Comparison of ENCODE assay signal across 22 cellular contexts in genomic region chr16:54143410-54143809, GRCh38.
"Had no signal": no experiment of that assay in that cellular context is flagged by ENCODE, and none has a peak within 500 bp of the region (broad histone marks: within the 10 kb centered on the region; RNA-seq: fewer than 3 reads in every experiment).

No MANE protein-coding gene starts in this region.

- H3K36me3 ChIP-seq: esophagus squamous epithelium, lower lobe of right lung, neural progenitor cell, prostate gland, right atrium auricular region, sigmoid colon, thyroid gland, vagina had no signal

- H3K4me3 ChIP-seq: esophagus squamous epithelium, lower lobe of right lung, neural progenitor cell, prostate gland, right atrium auricular region, sigmoid colon, thyroid gland, vagina had no signal

- DNase-seq: cerebellar nuclear complex; effector CD8-positive, alpha-beta T cell; esophagus squamous epithelium; hypothalamus; left ventricle myocardium superior; lower lobe of right lung; natural killer cell; nucleus accumbens; sigmoid colon; stimulated activated CD4-positive, alpha-beta T cell treated with anti-CD3 and anti-CD28 coated beads, Interleukin-2, amount 100 ng/mL, for 24 hours; stimulated activated CD4-positive, alpha-beta T cell treated with anti-CD3 and anti-CD28 coated beads, Interleukin-4, amount 100 ng/mL, for 24 hours; stimulated activated naive CD4-positive, alpha-beta T cell treated with Interleukin-2 at 50 U/mL for 16 hours; thyroid gland had no signal

- FAIRE-seq: colon, endothelial cell of umbilical vein, keratinocyte had no signal

- H3K27ac ChIP-seq: esophagus squamous epithelium, lower lobe of right lung, neural progenitor cell, prostate gland, right atrium auricular region, sigmoid colon, thyroid gland, vagina had no signal

- H3K4me2 ChIP-seq: neural progenitor cell had no signal

- H3K27ac Mint-ChIP-seq: dendritic cell treated with granulocyte-macrophage colony-stimulating factor and Interleukin-4, amounts not matched to agents 40 ng/mL and 50 ng/mL, for 4 days; natural killer cell; neural progenitor cell; stimulated activated effector memory CD8-positive, alpha-beta T cell treated with anti-CD3 and anti-CD28 coated beads, Interleukin-12 subunit alpha, Interleukin-12 subunit beta, amount 100 ng/mL, for 72 hours had no signal

- H2AFZ ChIP-seq: neural progenitor cell had no signal

- H3K4me3 Mint-ChIP-seq: dendritic cell treated with granulocyte-macrophage colony-stimulating factor and Interleukin-4, amounts not matched to agents 40 ng/mL and 50 ng/mL, for 4 days; natural killer cell; neural progenitor cell; stimulated activated effector memory CD8-positive, alpha-beta T cell treated with anti-CD3 and anti-CD28 coated beads, Interleukin-12 subunit alpha, Interleukin-12 subunit beta, amount 100 ng/mL, for 72 hours had no signal

- ATAC-seq: left ventricle myocardium superior; lower lobe of right lung; natural killer cell; stimulated activated effector memory CD8-positive, alpha-beta T cell treated with anti-CD3 and anti-CD28 coated beads, Interleukin-12 subunit alpha, Interleukin-12 subunit beta, amount 100 ng/mL, for 72 hours had no signal

- H3K9me3 Mint-ChIP-seq: dendritic cell treated with granulocyte-macrophage colony-stimulating factor and Interleukin-4, amounts not matched to agents 40 ng/mL and 50 ng/mL, for 4 days; natural killer cell; stimulated activated effector memory CD8-positive, alpha-beta T cell treated with anti-CD3 and anti-CD28 coated beads, Interleukin-12 subunit alpha, Interleukin-12 subunit beta, amount 100 ng/mL, for 72 hours had no signal

- H3K4me1 Mint-ChIP-seq: natural killer cell; stimulated activated effector memory CD8-positive, alpha-beta T cell treated with anti-CD3 and anti-CD28 coated beads, Interleukin-12 subunit alpha, Interleukin-12 subunit beta, amount 100 ng/mL, for 72 hours had no signal

- H3K27me3 Mint-ChIP-seq: dendritic cell treated with granulocyte-macrophage colony-stimulating factor and Interleukin-4, amounts not matched to agents 40 ng/mL and 50 ng/mL, for 4 days had no signal

- H3K36me3 Mint-ChIP-seq: natural killer cell; neural progenitor cell; stimulated activated effector memory CD8-positive, alpha-beta T cell treated with anti-CD3 and anti-CD28 coated beads, Interleukin-12 subunit alpha, Interleukin-12 subunit beta, amount 100 ng/mL, for 72 hours had no signal

- H3K9ac ChIP-seq: neural progenitor cell had no signal

- H3K27me3 ChIP-seq: neural progenitor cell, right atrium auricular region, sigmoid colon, thyroid gland, vagina had no signal

- H3K9me3 ChIP-seq: esophagus squamous epithelium, lower lobe of right lung, prostate gland, right atrium auricular region, sigmoid colon, thyroid gland, vagina had no signal

- H3K4me1 ChIP-seq: esophagus squamous epithelium, lower lobe of right lung, prostate gland, right atrium auricular region, sigmoid colon, thyroid gland, vagina had no signal
